ENCODE assay signal across 26 cellular contexts in the genomic region with DNA sequence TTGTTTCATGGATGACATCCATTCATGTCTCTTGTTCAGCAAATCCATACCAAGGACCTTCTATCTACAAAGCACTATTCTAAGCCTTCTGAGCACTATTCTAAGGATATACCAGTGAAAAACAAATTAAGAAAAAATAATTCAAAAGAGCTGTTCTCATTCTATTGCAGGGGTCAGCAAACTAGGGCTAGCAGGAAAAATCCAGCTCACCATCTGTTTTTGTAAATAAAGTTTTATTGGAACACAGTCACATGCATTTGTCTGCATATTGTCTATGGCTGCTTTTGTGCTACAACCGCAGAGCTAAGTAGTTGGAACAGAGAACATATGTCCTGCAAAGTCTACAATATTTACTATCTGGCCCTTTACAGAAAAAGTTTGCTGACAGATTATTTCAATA.
"Had no signal": no experiment of that assay in that cellular context is flagged by ENCODE, and none has a peak within 500 bp of the region (broad histone marks: within the 10 kb centered on the region; RNA-seq: fewer than 3 reads in every experiment).

No MANE protein-coding gene starts in this region.

- H3K4me1 ChIP-seq: right atrium auricular region, stomach, testis, thyroid gland, transverse colon, upper lobe of right lung had no signal

- ATAC-seq: left lobe of liver; natural killer cell; sciatic nerve; stimulated activated naive CD8-positive, alpha-beta T cell treated with anti-CD3 and anti-CD28 coated beads, Interleukin-15, Interleukin-2, amounts not matched to agents 100 U/mL and 50 U/mL, for 24 hours had no signal

- H3K4me3 ChIP-seq: lung, neural progenitor cell, right atrium auricular region, skin epidermis, stomach, testis, thyroid gland, transverse colon, upper lobe of right lung had no signal

- DNase-seq: hippocampal formation; kidney glomerular epithelial cell; left cardiac atrium; naive B cell; natural killer cell; occipital lobe; stimulated activated CD4-positive, alpha-beta T cell treated with anti-CD3 and anti-CD28 coated beads, Interleukin-12 subunit alpha, Interleukin-12 subunit beta, amount 100 ng/mL, for 4 hours; stimulated activated CD4-positive, alpha-beta T cell treated with anti-CD3 and anti-CD28 coated beads, Interleukin-15, amount 100 ng/mL, for 24 hours; stimulated activated CD4-positive, alpha-beta T cell treated with anti-CD3 and anti-CD28 coated beads, Interleukin-2, amount 100 ng/mL, for 24 hours; stimulated activated CD4-positive, alpha-beta T cell treated with anti-CD3 and anti-CD28 coated beads, Interleukin-4, amount 100 ng/mL, for 1 hour; stimulated activated naive B cell treated with anti-CD40 and anti-IgM and Interleukin-4, amounts not matched to agents 10 μg/mL and 1 μg/mL and 100 μg/mL, for 72 hours; stimulated activated naive CD8-positive, alpha-beta T cell treated with anti-CD3 and anti-CD28 coated beads, Interleukin-15, Interleukin-2, amounts not matched to agents 100 U/mL and 50 U/mL, for 24 hours; stomach; testis; thyroid gland; transverse colon; upper lobe of right lung had no signal

- H3K9me3 ChIP-seq: neutrophil, right atrium auricular region, stomach, testis, thyroid gland, transverse colon, upper lobe of right lung had no signal

- FAIRE-seq: keratinocyte, urothelium cell line had no signal

- H3K27ac ChIP-seq: neural progenitor cell, neutrophil, right atrium auricular region, skin epidermis, stomach, testis, thyroid gland, transverse colon, upper lobe of right lung had no signal

- H3K36me3 ChIP-seq: neural progenitor cell, neutrophil, right atrium auricular region, stomach, thyroid gland, transverse colon, upper lobe of right lung had no signal

- H3K9ac ChIP-seq: neural progenitor cell had no signal

- H3K4me2 ChIP-seq: neural progenitor cell had no signal

- H3K27me3 ChIP-seq: neural progenitor cell, neutrophil, right atrium auricular region, stomach, testis, thyroid gland, transverse colon, upper lobe of right lung had no signal

- H2AFZ ChIP-seq: neural progenitor cell had no signal
